Comparison of ENCODE assay signal across 1 cellular context in the genomic region with DNA sequence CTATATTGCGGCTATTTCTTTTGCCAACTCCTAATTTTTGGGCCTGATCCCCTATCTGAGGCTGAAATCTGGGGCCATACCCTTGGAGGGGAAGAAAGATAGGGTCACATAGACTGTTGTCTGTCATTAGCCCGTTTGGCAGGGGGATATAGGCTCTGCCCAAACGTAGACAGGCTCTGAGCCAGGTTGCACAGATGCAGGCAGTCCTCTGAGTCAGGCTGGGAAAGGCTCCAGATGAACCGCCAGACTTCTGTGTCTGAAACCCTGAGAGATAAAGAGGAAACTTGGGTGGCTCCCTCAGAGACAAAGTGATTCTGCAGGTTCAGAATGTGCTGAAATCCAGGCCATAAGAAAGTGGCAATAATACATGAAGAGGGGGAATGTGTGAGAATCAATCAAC.
A peak's percentile ranks its signal among the peaks of the same experiment; 100 is the strongest.
TF ChIP-seq lines count a peak whose summit lies in the region.

No MANE protein-coding gene starts in this region.

TF ChIP-seq in K562, 482 proteins besides CTCF, POLR2A, EP300 and RAD21 (continued from another document):
- TF ChIP-seq STAT5A (IDR thresholded peaks at IDR 0.05; ENCODE audit: borderline replicate concordance, low read length): peak; percentile 42; the same call in 1 of the 2 replicates
- no peak for TF ChIP-seq ZNF197 (CRISPR knock-in tag; IDR thresholded peaks at IDR 0.05; ENCODE audit: low read depth)
- no peak for TF ChIP-seq CHD7 (IDR thresholded peaks at IDR 0.05; ENCODE audit: low read depth, low read length)
- TF ChIP-seq, protein P1, sequence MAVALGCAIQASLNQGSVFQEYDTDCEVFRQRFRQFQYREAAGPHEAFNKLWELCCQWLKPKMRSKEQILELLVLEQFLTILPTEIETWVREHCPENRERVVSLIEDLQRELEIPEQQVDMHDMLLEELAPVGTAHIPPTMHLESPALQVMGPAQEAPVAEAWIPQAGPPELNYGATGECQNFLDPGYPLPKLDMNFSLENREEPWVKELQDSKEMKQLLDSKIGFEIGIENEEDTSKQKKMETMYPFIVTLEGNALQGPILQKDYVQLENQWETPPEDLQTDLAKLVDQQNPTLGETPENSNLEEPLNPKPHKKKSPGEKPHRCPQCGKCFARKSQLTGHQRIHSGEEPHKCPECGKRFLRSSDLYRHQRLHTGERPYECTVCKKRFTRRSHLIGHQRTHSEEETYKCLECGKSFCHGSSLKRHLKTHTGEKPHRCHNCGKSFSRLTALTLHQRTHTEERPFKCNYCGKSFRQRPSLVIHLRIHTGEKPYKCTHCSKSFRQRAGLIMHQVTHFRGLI (CRISPR knock-in tag; IDR thresholded peaks at IDR 0.05): no peak
- TF ChIP-seq, protein P2, sequence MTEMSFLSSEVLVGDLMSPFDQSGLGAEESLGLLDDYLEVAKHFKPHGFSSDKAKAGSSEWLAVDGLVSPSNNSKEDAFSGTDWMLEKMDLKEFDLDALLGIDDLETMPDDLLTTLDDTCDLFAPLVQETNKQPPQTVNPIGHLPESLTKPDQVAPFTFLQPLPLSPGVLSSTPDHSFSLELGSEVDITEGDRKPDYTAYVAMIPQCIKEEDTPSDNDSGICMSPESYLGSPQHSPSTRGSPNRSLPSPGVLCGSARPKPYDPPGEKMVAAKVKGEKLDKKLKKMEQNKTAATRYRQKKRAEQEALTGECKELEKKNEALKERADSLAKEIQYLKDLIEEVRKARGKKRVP (CRISPR knock-in tag; IDR thresholded peaks at IDR 0.05): no peak
- no peak for TF ChIP-seq IFI16 (CRISPR knock-in tag; IDR thresholded peaks at IDR 0.05)
